In the genomic region with DNA sequence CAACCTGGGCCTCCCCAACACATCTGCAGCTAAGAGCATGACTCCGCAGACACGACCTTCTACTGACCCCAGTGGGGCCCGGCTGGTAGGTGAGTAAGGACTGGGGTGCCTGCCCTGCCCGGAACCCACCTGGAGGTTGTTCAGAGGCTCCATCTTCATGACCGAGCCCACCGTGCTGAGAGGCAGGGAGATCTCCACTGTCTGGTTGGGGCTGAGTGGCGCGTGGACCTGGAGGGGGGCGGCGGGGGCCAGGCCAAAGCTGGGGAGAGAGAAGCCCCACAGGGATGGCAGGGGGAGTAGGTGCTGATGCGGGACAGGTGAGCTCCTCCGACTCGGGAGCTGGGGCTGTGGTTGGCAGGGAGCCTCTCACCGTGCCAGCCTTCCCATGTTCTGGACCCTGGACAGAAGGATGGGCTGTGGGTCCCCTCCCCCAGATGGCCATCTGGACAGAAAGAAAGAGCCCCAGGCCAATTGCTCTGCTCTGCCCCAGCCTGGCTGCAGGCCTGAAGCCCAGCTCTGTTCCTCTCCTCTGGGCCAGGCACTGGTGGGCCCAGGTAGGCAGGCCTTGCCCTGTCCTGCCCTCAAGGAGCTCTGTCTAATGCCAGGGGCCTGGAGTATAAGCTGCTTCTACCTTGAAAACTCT, we compare ENCODE assay signal across 16 cellular contexts. TPM values are rescaled to one million over a fixed set of nuclear protein-coding genes. Genes with fewer than 3 reads are reported as not detected.
DNase-seq lines count a peak whose midpoint lies in the region; ATAC-seq and TF ChIP-seq lines count a peak whose summit lies in the region.
"Had no signal": no experiment of that assay in that cellular context is flagged by ENCODE, and none has a peak within 500 bp of the region (broad histone marks: within the 10 kb centered on the region; RNA-seq: fewer than 3 reads in every experiment).

No MANE protein-coding gene starts in this region.

- peak overlapping the region; percentile 51 for H3K27ac ChIP-seq in WERI-Rb-1
- peak overlapping the region; percentile 17 for H3K27ac ChIP-seq in temporal lobe (ENCODE audit: low read depth, low read length)
- H3K27ac ChIP-seq: 22Rv1 had no signal

- H3K36me3 Mint-ChIP-seq in memory B cell, result peaks cover 40% of the 10 kb centered on the region

- H3K9me3 ChIP-seq in WERI-Rb-1 (ENCODE audit: severe bottlenecking), result no peaks in the 10 kb centered on the region

- no peak overlapping the region for H3K4me3 Mint-ChIP-seq in memory B cell

- H3K9me3 Mint-ChIP-seq in memory B cell, result no peaks in the 10 kb centered on the region

- TF ChIP-seq CTCF in WERI-Rb-1 (IDR thresholded peaks at IDR 0.05; ENCODE audit: low read depth, low read length), result no peak

- no peaks in the 10 kb centered on the region for H3K27me3 Mint-ChIP-seq in memory B cell

- no peaks in the 10 kb centered on the region for H3K27me3 ChIP-seq in WERI-Rb-1 (ENCODE audit: insufficient read depth, low read depth, severe bottlenecking)

- DNase-seq in DMS 273 (lab: John Stamatoyannopoulos, UW; ENCODE audit: unreplicated experiment) (peak; percentile 31), DMS 273 treated with DMSO at 0.1 percent for 48 hours (lab: John Stamatoyannopoulos, UW) (no peak), WERI-Rb-1 (no peak), memory B cell (ENCODE audit: low spot score in 2 of 2) (no peak), NCI-H1417 (lab: John Stamatoyannopoulos, UW) (no peak)
- DNase-seq: HCEC 1CT, KBM-7, MV-4-11, NCI-H1417 treated with DMSO at 0.1 percent for 48 hours, NCI-H1930, NCI-H69, SHP77 had no signal

- no peaks in the 10 kb centered on the region for H3K4me1 Mint-ChIP-seq in memory B cell

- peaks cover 48% of the 10 kb centered on the region for H3K36me3 ChIP-seq in WERI-Rb-1

- no peak overlapping the region for H3K4me3 ChIP-seq in WERI-Rb-1 (ENCODE audit: low read depth, low read length)

- H3K27ac Mint-ChIP-seq in memory B cell, result peak overlapping the region; percentile 38

- no peak for ATAC-seq in memory B cell (ENCODE audit: low read depth)
- ATAC-seq in HG03175 (IDR thresholded peaks at IDR 0.05; ENCODE audit: unreplicated experiment), result no peak
- ATAC-seq in GM18909 (IDR thresholded peaks at IDR 0.05; ENCODE audit: poor library complexity, unreplicated experiment), result no peak

RNA-seq across cellular contexts. Expression of gene RASL10A, which starts 16.3 kb away (rescaled TPM):
- 4.9 TPM for total RNA-seq in temporal lobe

RNA-seq across cellular contexts. Expression of gene GAS2L1, which starts 25.3 kb away (rescaled TPM):
- 3.7 TPM for total RNA-seq in temporal lobe

RNA-seq across cellular contexts. Expression of gene AP1B1, which starts 56.6 kb away (rescaled TPM):
- total RNA-seq in temporal lobe, result 31.0 TPM
